ENCODE assay signal across 15 cellular contexts in the genomic region with DNA sequence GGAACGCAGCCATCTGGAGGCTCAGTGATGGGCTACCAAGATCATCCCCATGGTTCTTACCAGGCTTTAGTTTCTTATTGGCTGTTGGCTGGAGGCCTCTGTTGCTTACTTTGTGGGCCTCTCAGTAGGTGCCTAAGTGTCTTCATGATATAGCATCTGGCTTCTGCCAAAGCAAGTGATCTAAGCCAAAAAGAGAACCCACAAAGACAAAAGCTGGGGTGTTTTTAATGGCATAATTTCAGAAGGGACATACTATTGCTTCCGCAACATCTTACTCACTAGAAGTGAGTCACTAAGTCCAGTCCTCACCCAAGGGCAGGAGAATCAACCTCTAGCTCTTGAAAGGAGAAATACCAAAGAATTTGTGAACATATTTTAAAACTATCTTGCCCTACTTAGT.
DNase-seq lines count a peak whose midpoint lies in the region; ATAC-seq, FAIRE-seq and TF ChIP-seq lines count a peak whose summit lies in the region.
"Had no signal": no experiment of that assay in that cellular context is flagged by ENCODE, and none has a peak within 500 bp of the region (broad histone marks: within the 10 kb centered on the region; RNA-seq: fewer than 3 reads in every experiment).

No MANE protein-coding gene starts in this region.

- H3K36me3 ChIP-seq in CD4-positive, alpha-beta memory T cell (ENCODE audit: insufficient read depth, low read length), result no peaks in the 10 kb centered on the region

- TF ChIP-seq CTCF in AG04450 (IDR thresholded peaks at IDR 0.05; ENCODE audit: low read depth, low read length) (no peak), foreskin keratinocyte (conservative IDR thresholded peaks at IDR 0.05) (no peak), D721Med (IDR thresholded peaks at IDR 0.05; ENCODE audit: insufficient read depth, missing control alignments) (no peak)

- POLR2A ChIA-PET in AG04450 (lab: Yijun Ruan, JAX), result no interaction called here
- POLR2A ChIA-PET in CD4-positive, alpha-beta memory T cell (lab: Charles Lee; ENCODE audit: partially characterized antibody), result no interaction called here

- H3K27ac Mint-ChIP-seq in CD4-positive, alpha-beta memory T cell, result no peak overlapping the region

- no peaks in the 10 kb centered on the region for H3K9me3 ChIP-seq in AG04450 (ENCODE audit: control insufficient read depth, insufficient read depth, low read length)
- H3K9me3 ChIP-seq in right cardiac atrium (ENCODE audit: control insufficient read depth, low read length), result peaks cover 2% of the 10 kb centered on the region
- no peaks in the 10 kb centered on the region for H3K9me3 ChIP-seq in CD4-positive, alpha-beta memory T cell (ENCODE audit: control insufficient read depth in 1 of 2, low read length in 2 of 2)

- peaks cover 4 to 6% of the 10 kb centered on the region in 2 donors for H3K27me3 Mint-ChIP-seq in CD4-positive, alpha-beta memory T cell

- ATAC-seq in foreskin keratinocyte (peak; percentile 94), right cardiac atrium (no peak)
- ATAC-seq: HCT116 had no signal

- H3K4me1 ChIP-seq in foreskin keratinocyte (peaks cover 9% of the 10 kb centered on the region), right cardiac atrium (ENCODE audit: control insufficient read depth, insufficient read depth, low read length) (no peaks in the 10 kb centered on the region)
- no peaks in the 10 kb centered on the region for H3K4me1 ChIP-seq in CD4-positive, alpha-beta memory T cell (ENCODE audit: insufficient read depth, low read length)

- no peak for FAIRE-seq in D721Med (lab: Jason Lieb, UNC)
- FAIRE-seq: GM12892, small intestine, urothelium cell line had no signal

- 46% methylated on average over 2 of the region's 2 CpGs for WGBS in right cardiac atrium

- DNase-seq in AG04450 (ENCODE audit: low read depth, low spot score) (peak; percentile 26), HCEC 1CT (peak; percentile 94), amniotic epithelial cell (ENCODE audit: low read depth) (peak; percentile 55), foreskin keratinocyte (peak; percentile 44 to 75), right cardiac atrium (no peak), SIG-M5 (lab: John Stamatoyannopoulos, UW) (no peak), D721Med (ENCODE audit: insufficient read length, low spot score) (no peak)
- DNase-seq in CD4-positive, alpha-beta memory T cell, result no peak
- DNase-seq: activated CD4-positive, CD25-positive, alpha-beta regulatory T cell; effector CD8-positive, alpha-beta T cell; small intestine had no signal

- H3K27ac ChIP-seq in AG04450 (ENCODE audit: low read depth, low read length) (no peak overlapping the region), foreskin keratinocyte (no peak overlapping the region), right cardiac atrium (ENCODE audit: low read length) (no peak overlapping the region)
- no peak overlapping the region for H3K27ac ChIP-seq in CD4-positive, alpha-beta memory T cell (ENCODE audit: low read depth, low read length)

- intact Hi-C loops in right cardiac atrium (cut with DNase I), result no loop called here
- intact Hi-C loops in CD4-positive, alpha-beta memory T cell (cut with micrococcal nuclease), result no loop called here

- H3K4me3 ChIP-seq in AG04450 (ENCODE audit: low read depth, low read length) (no peak overlapping the region), right cardiac atrium (ENCODE audit: low read length) (no peak overlapping the region)
- H3K4me3 ChIP-seq in CD4-positive, alpha-beta memory T cell (ENCODE audit: low read length in 2 of 2), result no peak overlapping the region

- CTCF ChIA-PET in AG04450 (lab: Charles Lee), result no interaction called here
- CTCF ChIA-PET in CD4-positive, alpha-beta memory T cell (lab: Charles Lee; ENCODE audit: partially characterized antibody), result no interaction called here

- H3K27me3 ChIP-seq in AG04450 (ENCODE audit: control insufficient read depth, insufficient read depth, low read length), result no peaks in the 10 kb centered on the region
- no peaks in the 10 kb centered on the region for H3K27me3 ChIP-seq in foreskin keratinocyte
- no peaks in the 10 kb centered on the region for H3K27me3 ChIP-seq in right cardiac atrium (ENCODE audit: control insufficient read depth, insufficient read depth)
- no peaks in the 10 kb centered on the region for H3K27me3 ChIP-seq in CD4-positive, alpha-beta memory T cell (ENCODE audit: insufficient read depth, low read length)

- peaks cover 0 to 3% (median 2%) of the 10 kb centered on the region in 8 donors for H3K9me3 Mint-ChIP-seq in CD4-positive, alpha-beta memory T cell
- H3K9me3 Mint-ChIP-seq: activated naive CD4-positive, alpha-beta T cell treated with anti-CD3 and anti-CD28 coated beads, Interleukin-2, amount 50 U/mL, for 24 hours had no signal

- H3K4me3 Mint-ChIP-seq in CD4-positive, alpha-beta memory T cell, result no peak overlapping the region
- H3K4me3 Mint-ChIP-seq: activated naive CD4-positive, alpha-beta T cell treated with anti-CD3 and anti-CD28 coated beads, Interleukin-2, amount 50 U/mL, for 24 hours had no signal

- peaks cover 11 to 23% (median 17%) of the 10 kb centered on the region in 4 donors for H3K4me1 Mint-ChIP-seq in CD4-positive, alpha-beta memory T cell

- H3K36me3 Mint-ChIP-seq in CD4-positive, alpha-beta memory T cell, result no peaks in the 10 kb centered on the region
- H3K36me3 Mint-ChIP-seq: activated naive CD4-positive, alpha-beta T cell treated with anti-CD3 and anti-CD28 coated beads, Interleukin-2, amount 50 U/mL, for 24 hours had no signal

Comparison
In these comparisons a context has a peak if more than half of its experiments do, and no peak if none do; other contexts are left out.
1. DNase-seq: peak in AG04450 (single experiment), HCEC 1CT (single experiment), amniotic epithelial cell (single experiment) and foreskin keratinocyte (2 of 2); none in right cardiac atrium (0 of 3), SIG-M5 (single experiment), D721Med (single experiment) and CD4-positive, alpha-beta memory T cell (0 of 5).